ENCODE assay signal across 28 cellular contexts in the genomic region with DNA sequence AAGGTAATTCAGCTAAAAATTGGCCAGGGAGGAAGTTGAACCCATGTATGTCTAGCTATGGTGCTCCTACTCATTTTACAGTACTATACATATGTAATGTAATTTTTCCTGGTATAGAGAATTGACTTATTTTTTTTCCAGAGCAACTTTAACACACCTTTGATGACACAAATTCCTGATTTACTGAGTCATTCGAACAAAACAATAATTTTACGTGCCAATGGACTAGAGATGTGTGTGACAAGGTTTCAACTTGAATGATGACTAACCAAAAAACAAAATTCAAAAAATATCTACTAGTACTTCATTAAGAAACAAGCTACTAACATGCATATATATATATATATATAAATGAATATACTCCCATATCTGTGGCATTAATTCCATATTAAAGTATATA.
"Had no signal": no experiment of that assay in that cellular context is flagged by ENCODE, and none has a peak within 500 bp of the region (broad histone marks: within the 10 kb centered on the region; RNA-seq: fewer than 3 reads in every experiment).

No MANE protein-coding gene starts in this region.

- H3K4me1 Mint-ChIP-seq: stimulated activated memory B cell treated with anti-CD40 and anti-IgM and Interleukin-4, amounts not matched to agents 10 μg/mL and 1 μg/mL and 100 μg/mL, for 72 hours had no signal

- H3K27me3 ChIP-seq: adrenal gland, body of pancreas, gastrocnemius medialis, ovary, sigmoid colon, stomach, tibial artery, upper lobe of right lung had no signal

- DNase-seq: activated CD4-positive, alpha-beta T cell treated with anti-CD3 and anti-CD28 coated beads for 4 hours; activated CD4-positive, alpha-beta T cell treated with anti-CD3 and anti-CD28 coated beads, Interleukin-2, amount 50 U/mL, for 4 hours; activated effector memory CD4-positive, alpha-beta T cell treated with anti-CD3 and anti-CD28 coated beads, Interleukin-2, amount 50 U/mL, for 16 hours; activated naive CD4-positive, alpha-beta T cell treated with anti-CD3 and anti-CD28 coated beads for 36 hours; activated naive CD8-positive, alpha-beta T cell treated with anti-CD3 and anti-CD28 coated beads for 36 hours; adrenal gland; aorta; body of pancreas; cortex of kidney; effector memory CD8-positive, alpha-beta T cell; gastrocnemius medialis; glutamatergic neuron; left cardiac atrium; naive thymus-derived CD4-positive, alpha-beta T cell; ovary; sigmoid colon; stimulated activated CD4-positive, alpha-beta T cell treated with anti-CD3 and anti-CD28 coated beads, Interleukin-1b, Interleukin-23, amount 100 ng/mL, for 48 hours; stimulated activated CD4-positive, alpha-beta T cell treated with anti-CD3 and anti-CD28 coated beads, Interleukin-4, amount 100 ng/mL, for 4 hours; stimulated activated CD8-positive, alpha-beta memory T cell treated with anti-CD3 and anti-CD28 coated beads, Interleukin-4, amount 100 ng/mL, for 48 hours; stomach; T-cell; tibial artery; upper lobe of right lung had no signal

- H3K36me3 Mint-ChIP-seq: activated naive CD8-positive, alpha-beta T cell treated with anti-CD3 and anti-CD28 coated beads for 36 hours; mesothelial cell of epicardium; naive thymus-derived CD4-positive, alpha-beta T cell; stimulated activated memory B cell treated with anti-CD40 and anti-IgM and Interleukin-4, amounts not matched to agents 10 μg/mL and 1 μg/mL and 100 μg/mL, for 72 hours; T-cell had no signal

- H3K4me1 ChIP-seq: adrenal gland, body of pancreas, gastrocnemius medialis, prostate gland, tibial artery, upper lobe of right lung had no signal

- H3K4me3 Mint-ChIP-seq: activated naive CD4-positive, alpha-beta T cell treated with anti-CD3 and anti-CD28 coated beads for 36 hours; activated naive CD8-positive, alpha-beta T cell treated with anti-CD3 and anti-CD28 coated beads for 36 hours; effector memory CD8-positive, alpha-beta T cell; mesothelial cell of epicardium; naive thymus-derived CD4-positive, alpha-beta T cell; stimulated activated memory B cell treated with anti-CD40 and anti-IgM and Interleukin-4, amounts not matched to agents 10 μg/mL and 1 μg/mL and 100 μg/mL, for 72 hours; T-cell; T-helper 2 cell treated with Interferon-gamma antibody and Interleukin-4, amounts not matched to agents 5 μg/mL and 100 μg/mL, for 36 hours had no signal

- H3K36me3 ChIP-seq: adrenal gland, gastrocnemius medialis, ovary, prostate gland, sigmoid colon, stomach, tibial artery, upper lobe of right lung had no signal

- H3K4me2 ChIP-seq: smooth muscle cell had no signal

- H3K27ac ChIP-seq: adrenal gland, body of pancreas, gastrocnemius medialis, ovary, prostate gland, sigmoid colon, stomach, tibial artery, upper lobe of right lung had no signal

- H3K27ac Mint-ChIP-seq: activated naive CD4-positive, alpha-beta T cell treated with anti-CD3 and anti-CD28 coated beads for 36 hours; activated naive CD8-positive, alpha-beta T cell treated with anti-CD3 and anti-CD28 coated beads for 36 hours; effector memory CD8-positive, alpha-beta T cell; mesothelial cell of epicardium; naive thymus-derived CD4-positive, alpha-beta T cell; stimulated activated memory B cell treated with anti-CD40 and anti-IgM and Interleukin-4, amounts not matched to agents 10 μg/mL and 1 μg/mL and 100 μg/mL, for 72 hours; T-cell; T-helper 2 cell treated with Interferon-gamma antibody and Interleukin-4, amounts not matched to agents 5 μg/mL and 100 μg/mL, for 36 hours had no signal

- ATAC-seq: body of pancreas; effector memory CD8-positive, alpha-beta T cell; gastrocnemius medialis; left cardiac atrium; naive thymus-derived CD4-positive, alpha-beta T cell; stimulated activated memory B cell treated with anti-CD40 and anti-IgM and Interleukin-4, amounts not matched to agents 10 μg/mL and 1 μg/mL and 100 μg/mL, for 72 hours; T-cell; upper lobe of right lung had no signal

- H3K4me3 ChIP-seq: adrenal gland, body of pancreas, gastrocnemius medialis, ovary, prostate gland, sigmoid colon, smooth muscle cell, stomach, tibial artery, upper lobe of right lung had no signal

- H3K9me3 Mint-ChIP-seq: activated naive CD8-positive, alpha-beta T cell treated with anti-CD3 and anti-CD28 coated beads for 36 hours; effector memory CD8-positive, alpha-beta T cell; T-helper 2 cell treated with Interferon-gamma antibody and Interleukin-4, amounts not matched to agents 5 μg/mL and 100 μg/mL, for 36 hours had no signal

- H3K27me3 Mint-ChIP-seq: effector memory CD8-positive, alpha-beta T cell; stimulated activated memory B cell treated with anti-CD40 and anti-IgM and Interleukin-4, amounts not matched to agents 10 μg/mL and 1 μg/mL and 100 μg/mL, for 72 hours had no signal

- H3K9me3 ChIP-seq: adrenal gland, body of pancreas, gastrocnemius medialis, ovary, prostate gland, sigmoid colon, stomach, tibial artery, upper lobe of right lung had no signal
